ENCODE assay signal across 10 cellular contexts in genomic region chrX:103398321-103398937, GRCh38. TPM values are rescaled to one million over a fixed set of nuclear protein-coding genes. Genes with fewer than 3 reads are reported as not detected.
DNase-seq lines count a peak whose midpoint lies in the region; ATAC-seq and TF ChIP-seq lines count a peak whose summit lies in the region.
"Had no signal": no experiment of that assay in that cellular context is flagged by ENCODE, and none has a peak within 500 bp of the region (broad histone marks: within the 10 kb centered on the region; RNA-seq: fewer than 3 reads in every experiment).

No MANE protein-coding gene starts in this region.

- no peaks in the 10 kb centered on the region for H3K36me3 ChIP-seq in breast epithelium
- no peaks in the 10 kb centered on the region for H3K36me3 ChIP-seq in RWPE2 (ENCODE audit: low read depth)
- no peaks in the 10 kb centered on the region for H3K36me3 ChIP-seq in upper lobe of right lung
- no peaks in the 10 kb centered on the region for H3K36me3 ChIP-seq in uterus

- H3K4me1 ChIP-seq in breast epithelium (no peaks in the 10 kb centered on the region), RWPE2 (ENCODE audit: insufficient read depth, poor library complexity, severe bottlenecking) (peaks cover 24% of the 10 kb centered on the region), upper lobe of right lung (no peaks in the 10 kb centered on the region), uterus (no peaks in the 10 kb centered on the region)

- TSS peak; percentile 97 for BruUV-seq in MCF 10A (replicated peaks; lab: Mats Ljungman, UMichigan)

- H3K4me3 Mint-ChIP-seq in MCF 10A (ENCODE audit: unreplicated experiment): no peak overlapping the region
- H3K4me3 Mint-ChIP-seq: CD8-positive, alpha-beta T cell had no signal

- H3K36me3 Mint-ChIP-seq in MCF 10A (ENCODE audit: insufficient read depth, unreplicated experiment): no peaks in the 10 kb centered on the region
- H3K36me3 Mint-ChIP-seq: CD8-positive, alpha-beta T cell had no signal

- TF ChIP-seq POLR2A in breast epithelium (IDR thresholded peaks at IDR 0.05): no peak
- no peak for TF ChIP-seq POLR2A in uterus (IDR thresholded peaks at IDR 0.05)

- no peak overlapping the region for H3K4me3 ChIP-seq in breast epithelium
- H3K4me3 ChIP-seq in RWPE2 (ENCODE audit: severe bottlenecking): no peak overlapping the region
- H3K4me3 ChIP-seq in fibroblast of pulmonary artery (replicated peaks; ENCODE audit: low read depth, low read length): no peak overlapping the region
- no peak overlapping the region for H3K4me3 ChIP-seq in upper lobe of right lung
- H3K4me3 ChIP-seq in uterus: no peak overlapping the region

- no peaks in the 10 kb centered on the region for H3K9me3 ChIP-seq in breast epithelium
- H3K9me3 ChIP-seq in RWPE2 (ENCODE audit: severe bottlenecking): no peaks in the 10 kb centered on the region
- H3K9me3 ChIP-seq in upper lobe of right lung: no peaks in the 10 kb centered on the region
- H3K9me3 ChIP-seq in uterus: no peaks in the 10 kb centered on the region

- CTCF ChIA-PET in MCF 10A (lab: Yijun Ruan, JAX): interaction anchor here (0.5 to 2.0 kb wide), 7 partner anchors 19 to 541 kb away, joined by 3 to 9 read pairs (median 4); no protein-coding TSS in a partner anchor

- H3K27ac Mint-ChIP-seq in MCF 10A (ENCODE audit: low read depth, unreplicated experiment): peak overlapping the region; percentile 35
- H3K27ac Mint-ChIP-seq: CD8-positive, alpha-beta T cell had no signal

- no peak for TF ChIP-seq CTCF in MCF 10A (IDR thresholded peaks at IDR 0.05; ENCODE audit: unreplicated experiment)
- no peak for TF ChIP-seq CTCF in breast epithelium (IDR thresholded peaks at IDR 0.05)
- TF ChIP-seq CTCF in RWPE2 (IDR thresholded peaks at IDR 0.05; ENCODE audit: poor library complexity, severe bottlenecking): no peak
- no peak for TF ChIP-seq CTCF in fibroblast of pulmonary artery (IDR thresholded peaks at IDR 0.05; ENCODE audit: low read length, missing control alignments)
- no peak for TF ChIP-seq CTCF in upper lobe of right lung (IDR thresholded peaks at IDR 0.05)
- no peak for TF ChIP-seq CTCF in uterus (IDR thresholded peaks at IDR 0.05)

- H3K9me3 Mint-ChIP-seq in MCF 10A (ENCODE audit: unreplicated experiment): no peaks in the 10 kb centered on the region
- H3K9me3 Mint-ChIP-seq: CD8-positive, alpha-beta T cell had no signal

- intact Hi-C loops in MCF 10A (cut with micrococcal nuclease): loop anchor here (5.0 kb wide), 1 partner anchor 44 kb away; no protein-coding TSS in a partner anchor
- intact Hi-C loops in breast epithelium (cut with DNase I; ENCODE audit: low total_unique reads): no loop called here
- intact Hi-C loops in upper lobe of right lung (cut with DNase I): no loop called here
- intact Hi-C loops in uterus (cut with DNase I; ENCODE audit: low total_unique reads): no loop called here

- H3K27me3 Mint-ChIP-seq in MCF 10A (ENCODE audit: insufficient read depth, unreplicated experiment): peaks cover 31% of the 10 kb centered on the region

- POLR2A ChIA-PET in MCF 10A (lab: Yijun Ruan, JAX): interaction anchor here (0.6 to 2.3 kb wide), 7 partner anchors 11 to 169 kb away, joined by 3 to 15 read pairs (median 3); no protein-coding TSS in a partner anchor

- no peaks in the 10 kb centered on the region for H3K4me1 Mint-ChIP-seq in MCF 10A (ENCODE audit: insufficient read depth, unreplicated experiment)

- ATAC-seq in RWPE2 (ENCODE audit: low read depth) (peak; percentile 90), upper lobe of right lung (peak; percentile 61), GM19351 (IDR thresholded peaks at IDR 0.05; ENCODE audit: unreplicated experiment) (no peak), HG03175 (IDR thresholded peaks at IDR 0.05; ENCODE audit: unreplicated experiment) (no peak)
- ATAC-seq: CD8-positive, alpha-beta T cell had no signal

- H3K27me3 ChIP-seq in breast epithelium (peaks cover 0 to 70% of the 10 kb centered on the region in 2 donors), RWPE2 (ENCODE audit: insufficient read depth, poor library complexity, severe bottlenecking) (no peaks in the 10 kb centered on the region), upper lobe of right lung (no peaks in the 10 kb centered on the region), uterus (no peaks in the 10 kb centered on the region)

- H3K27ac ChIP-seq in breast epithelium (no peak overlapping the region), RWPE2 (ENCODE audit: poor library complexity, severe bottlenecking) (peak overlapping the region; percentile 70), upper lobe of right lung (no peak overlapping the region), uterus (no peak overlapping the region)

- DNase-seq in MCF 10A (ENCODE audit: unreplicated experiment) (peak; percentile 80), breast epithelium (ENCODE audit: low spot score in 2 of 2) (no peak), RWPE2 (ENCODE audit: low spot score) (no peak), fibroblast of pulmonary artery (ENCODE audit: low read depth) (peak; percentile 90), upper lobe of right lung (no peak), uterus (no peak)
- DNase-seq: activated CD4-positive, alpha-beta T cell treated with anti-CD3 and anti-CD28 coated beads for 48 hours; CD8-positive, alpha-beta T cell had no signal

RNA-seq across cellular contexts. Expression of gene BEX3, which starts 22.1 kb away (rescaled TPM):
- total RNA-seq in MCF 10A (2022) (166 and 173 TPM in 2 replicates), breast epithelium (100 to 1,000 TPM in 2 of 3 donors, 10 to 100 TPM in 1; 95.4 to 133 (median 121) TPM), upper lobe of right lung (124 TPM), uterus (100 to 1,000 TPM; 101 to 224 (median 179) TPM)

RNA-seq across cellular contexts. Expression of gene TCEAL9, which starts 42.1 kb away (rescaled TPM):
- total RNA-seq in MCF 10A (2022): 40.3 and 63.9 TPM in 2 replicates
- total RNA-seq in breast epithelium: 10 to 100 TPM; 47.4 to 94.5 (median 92.8) TPM
- 45.4 TPM for total RNA-seq in upper lobe of right lung
- 10 to 100 TPM; 26.1 to 95.6 (median 52.6) TPM for total RNA-seq in uterus

Comparison
In these comparisons a context has a peak if more than half of its experiments do, and no peak if none do; other contexts are left out.
1. DNase-seq: peak in MCF 10A (single experiment) and fibroblast of pulmonary artery (single experiment); none in breast epithelium (0 of 2), RWPE2 (single experiment), upper lobe of right lung (single experiment) and uterus (0 of 2).
2. ATAC-seq: peak in RWPE2 (single experiment) and upper lobe of right lung (single experiment); none in GM19351 (single experiment) and HG03175 (single experiment).